In the genomic region with DNA sequence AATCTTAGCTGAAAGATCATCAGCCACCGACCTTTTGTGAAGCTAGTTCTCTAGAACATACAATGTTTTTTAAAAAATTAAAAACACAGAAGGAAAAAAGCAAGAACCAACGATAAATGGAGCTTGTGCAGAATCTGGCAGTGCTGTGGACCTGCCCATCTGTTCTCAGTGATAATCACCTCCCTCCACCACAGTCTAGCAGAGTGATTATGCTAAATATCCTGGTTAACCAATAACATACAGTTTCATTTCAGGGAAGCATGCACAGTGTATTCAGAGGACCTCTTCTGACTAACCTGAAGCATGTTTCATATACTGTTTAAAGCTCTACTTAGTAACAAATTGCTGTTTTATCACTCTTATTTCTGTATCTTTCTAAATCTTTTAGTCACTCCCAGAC, we compare ENCODE assay signal across 11 cellular contexts.
DNase-seq lines count a peak whose midpoint lies in the region; ATAC-seq, FAIRE-seq and TF ChIP-seq lines count a peak whose summit lies in the region.
"Had no signal": no experiment of that assay in that cellular context is flagged by ENCODE, and none has a peak within 500 bp of the region (broad histone marks: within the 10 kb centered on the region; RNA-seq: fewer than 3 reads in every experiment).

No MANE protein-coding gene starts in this region.

- TF ChIP-seq POLR2A in GM12891 (IDR thresholded peaks at IDR 0.05; ENCODE audit: low read depth, low read length): no peak

- peak overlapping the region; percentile 34 for H3K27ac ChIP-seq in 22Rv1

- no peak for FAIRE-seq in GM12891 (lab: Jason Lieb, UNC)
- FAIRE-seq: GM18507 had no signal

- ATAC-seq in GM19463 (IDR thresholded peaks at IDR 0.05; ENCODE audit: unreplicated experiment) (peak; percentile 95), HG03520 (IDR thresholded peaks at IDR 0.05; ENCODE audit: unreplicated experiment) (peak; percentile 55), HG03045 (IDR thresholded peaks at IDR 0.05; ENCODE audit: unreplicated experiment) (no peak)

- DNase-seq in SW480 (ENCODE audit: low spot score) (peak; percentile 44), T-helper 1 cell (no peak), GM12891 (ENCODE audit: insufficient read length, low spot score) (no peak), LoVo (ENCODE audit: low spot score) (no peak)
- DNase-seq: activated CD8-positive, alpha-beta memory T cell treated with anti-CD3 and anti-CD28 coated beads, Interleukin-2, amount 50 U/mL, for 48 hours; stimulated activated naive CD4-positive, alpha-beta T cell treated with Interleukin-2 at 50 U/mL for 16 hours had no signal

- no peak for TF ChIP-seq CTCF in 22Rv1 (IDR thresholded peaks at IDR 0.05)

TF ChIP-seq in GM12891, 5 proteins besides CTCF, POLR2A, EP300 and RAD21:
- no peak for TF ChIP-seq TAF1 (IDR thresholded peaks at IDR 0.05; ENCODE audit: low read depth, low read length)
- no peak for TF ChIP-seq SPI1 (IDR thresholded peaks at IDR 0.05; ENCODE audit: low read depth, low read length)
- no peak for TF ChIP-seq POLR2AphosphoS5 (IDR thresholded peaks at IDR 0.05; ENCODE audit: low read depth, low read length)
- no peak for TF ChIP-seq PAX5 (IDR thresholded peaks at IDR 0.05; ENCODE audit: insufficient read depth, low read length, severe bottlenecking)
- no peak for TF ChIP-seq POU2F2 (IDR thresholded peaks at IDR 0.05; ENCODE audit: low read depth, low read length)
